9 cellular contexts compared by ENCODE assay signal in genomic region chr7:21767300-21767900, GRCh38.
DNase-seq lines count a peak whose midpoint lies in the region; ATAC-seq, FAIRE-seq and TF ChIP-seq lines count a peak whose summit lies in the region.
"Had no signal": no experiment of that assay in that cellular context is flagged by ENCODE, and none has a peak within 500 bp of the region (broad histone marks: within the 10 kb centered on the region; RNA-seq: fewer than 3 reads in every experiment).

No MANE protein-coding gene starts in this region.

- H3K23me2 ChIP-seq in H1 (ENCODE audit: low read depth, low read length) = no peaks in the 10 kb centered on the region

- no peaks in the 10 kb centered on the region for H3K79me1 ChIP-seq in H1 (ENCODE audit: low read depth, low read length)

- H3K36me3 Mint-ChIP-seq in mesothelial cell of epicardium = no peaks in the 10 kb centered on the region

- peaks cover 5% of the 10 kb centered on the region for H3K4me1 Mint-ChIP-seq in mesothelial cell of epicardium

- no peak overlapping the region for H3K4me3 Mint-ChIP-seq in mesothelial cell of epicardium

- H2BK120ac ChIP-seq in H1 (replicated peaks; ENCODE audit: low read depth, low read length) = no peak overlapping the region

- no peak overlapping the region for H2AFZ ChIP-seq in H1 (ENCODE audit: low read length)

- FAIRE-seq in H1 (lab: Jason Lieb, UNC) = peak; percentile 100
- FAIRE-seq: frontal cortex had no signal

- H3K27me3 ChIP-seq in H1 (replicated peaks in 1 of 4; ENCODE audit: control insufficient read depth in 3 of 4, extremely low read depth in 1 of 4, insufficient read depth in 3 of 4, low read length in 3 of 4) = no peaks in the 10 kb centered on the region

- H3K4me3 ChIP-seq in GM12864 (ENCODE audit: low read depth, low read length) (no peak overlapping the region), SK-N-MC (no peak overlapping the region), H1 (ENCODE audit: extremely low read depth in 1 of 4, insufficient read depth in 2 of 4, low read depth in 3 of 4, low read length in 4 of 4) (no peak overlapping the region)

- H3K23ac ChIP-seq in H1 (ENCODE audit: insufficient read length) = no peak overlapping the region

- H3K27ac ChIP-seq in SK-N-MC (no peak overlapping the region), H1 (ENCODE audit: low read depth, low read length) (no peak overlapping the region)

- TF ChIP-seq POLR2A in H1 (IDR thresholded peaks at IDR 0.05; ENCODE audit: control extremely low read depth in 1 of 2, low read depth in 2 of 2, low read length in 2 of 2) = no peak

- no peak for TF ChIP-seq EP300 in H1 (IDR thresholded peaks at IDR 0.05; ENCODE audit: borderline replicate concordance in 1 of 2, low read depth in 2 of 2, low read length in 2 of 2)

- H4K91ac ChIP-seq in H1 (replicated peaks; ENCODE audit: insufficient read length, low read length) = no peak overlapping the region

- H2AK5ac ChIP-seq in H1 (ENCODE audit: low read depth, low read length) = no peak overlapping the region

- no peaks in the 10 kb centered on the region for H4K20me1 ChIP-seq in H1 (replicated peaks in 1 of 2; ENCODE audit: control insufficient read depth in 1 of 2, insufficient read depth in 2 of 2, low read length in 2 of 2)

- peak overlapping the region; percentile 41 for H4K5ac ChIP-seq in H1 (ENCODE audit: insufficient read length, low read depth, low read length)

- no peaks in the 10 kb centered on the region for H3K9me3 Mint-ChIP-seq in mesothelial cell of epicardium

- peaks cover 0 to 14% (median 7%) of the 10 kb centered on the region in 4 experiments; a peak in 5 of 7 replicates for H3K4me1 ChIP-seq in H1 (replicated peaks in 1 of 4; ENCODE audit: control insufficient read depth in 3 of 4, insufficient read depth in 4 of 4, low read length in 3 of 4)

- no peak overlapping the region for H3K56ac ChIP-seq in H1 (replicated peaks; ENCODE audit: insufficient read length, low read depth, low read length)

- no peak overlapping the region for H3K4ac ChIP-seq in H1 (replicated peaks; ENCODE audit: insufficient read length, low read depth, low read length)

- POLR2A ChIA-PET in H1 (lab: Charles Lee; ENCODE audit: partially characterized antibody) = no interaction called here

- no peak overlapping the region for H3K4me2 ChIP-seq in H1 (ENCODE audit: insufficient read depth in 1 of 2, low read depth in 2 of 2, low read length in 2 of 2)

- no peak overlapping the region for H3K9ac ChIP-seq in SK-N-MC (ENCODE audit: insufficient read length)
- no peak overlapping the region for H3K9ac ChIP-seq in H1 (replicated peaks in 1 of 4; ENCODE audit: extremely low read depth in 1 of 4, low read depth in 3 of 4, low read length in 3 of 4)

- H3K79me2 ChIP-seq in H1 (ENCODE audit: control insufficient read depth in 1 of 2, insufficient read depth in 2 of 2, low read length in 2 of 2) = no peaks in the 10 kb centered on the region

- H3K27ac Mint-ChIP-seq in mesothelial cell of epicardium = no peak overlapping the region

- H3K36me3 ChIP-seq in SK-N-MC (ENCODE audit: insufficient read depth, low read length) (no peaks in the 10 kb centered on the region), H1 (ENCODE audit: control insufficient read depth in 2 of 4, insufficient read depth in 4 of 4, low read length in 3 of 4) (no peaks in the 10 kb centered on the region)

- H3K18ac ChIP-seq in H1 (ENCODE audit: extremely low read depth, low read length) = no peak overlapping the region

- peaks cover 51% of the 10 kb centered on the region for H3K27me3 Mint-ChIP-seq in mesothelial cell of epicardium (ENCODE audit: low read depth)

- peak overlapping the region; percentile 40; the same call in 1 of the 2 replicates for H2BK20ac ChIP-seq in H1 (ENCODE audit: low read length)

- DNase-seq in 8988T (peak; percentile 24), GM12864 (ENCODE audit: low read depth) (peak; percentile 58), NCI-H128 (lab: John Stamatoyannopoulos, UW; ENCODE audit: unreplicated experiment) (peak; percentile 81), SK-N-MC (ENCODE audit: low read depth, low spot score) (peak; percentile 8), H1 (ENCODE audit: low read depth in 1 of 2, low spot score in 2 of 2) (peak in 1 of 2 experiments; percentile 73), mesothelial cell of epicardium (ENCODE audit: low spot score in 2 of 2, unreplicated experiment in 2 of 2) (peak in 1 of 2 experiments; percentile 39)

- no peak overlapping the region for H2BK15ac ChIP-seq in H1 (ENCODE audit: low read length)

- no peak overlapping the region for H2BK5ac ChIP-seq in H1 (ENCODE audit: low read depth, low read length)

- 32% methylated on average over 6 of the region's 6 CpGs; no CpG with 5 or more reads in 1 of the 2 experiments for WGBS in H1 (ENCODE audit: extremely low coverage in 1 of 2, insufficient coverage in 1 of 2, insufficient read length in 1 of 2, insufficient replicate concordance in 2 of 2, low coverage in 1 of 2, low lambda C conversion rate in 2 of 2, missing lambda C conversion rate in 1 of 2), 2 experiments

- CTCF ChIA-PET in H1 (lab: Charles Lee; ENCODE audit: partially characterized antibody) = interaction anchor here (0.5 to 4.2 kb wide), 69 partner anchors 9 to 1116 kb away, joined by 3 to 47 read pairs (median 4); no protein-coding TSS in a partner anchor

- H2BK12ac ChIP-seq in H1 (ENCODE audit: low read depth, low read length) = peak overlapping the region; percentile 4; the same call in 1 of the 2 replicates

- no peak overlapping the region for H4K8ac ChIP-seq in H1 (ENCODE audit: extremely low read depth, insufficient read depth, low read length)

- no peak overlapping the region for H3K14ac ChIP-seq in H1 (ENCODE audit: insufficient read length)

- peak; percentile 100 for TF ChIP-seq RAD21 in H1 (IDR thresholded peaks at IDR 0.05 in 1 of 2, conservative IDR thresholded peaks at IDR 0.05 in 1 of 2; ENCODE audit: low read depth in 2 of 2, low read length in 2 of 2)

- TF ChIP-seq CTCF in GM12864 (IDR thresholded peaks at IDR 0.05; ENCODE audit: low read depth, low read length, missing control alignments) = peak; percentile 74
- peak; percentile 79 to 100 (median 98) for TF ChIP-seq CTCF in H1 (IDR thresholded peaks at IDR 0.05; ENCODE audit: control extremely low read depth in 1 of 3, insufficient read depth in 1 of 3, low read depth in 1 of 3, low read length in 3 of 3)
- TF ChIP-seq CTCF in mesothelial cell of epicardium (IDR thresholded peaks at IDR 0.05; ENCODE audit: unreplicated experiment) = peak; percentile 27

- peak; percentile 82 for ATAC-seq in HG02798 (IDR thresholded peaks at IDR 0.05; ENCODE audit: poor library complexity, unreplicated experiment)
- ATAC-seq in HG02763 (IDR thresholded peaks at IDR 0.05; ENCODE audit: unreplicated experiment) = no peak

- no peaks in the 10 kb centered on the region for H3K9me3 ChIP-seq in SK-N-MC (ENCODE audit: low read depth, low read length)
- no peaks in the 10 kb centered on the region for H3K9me3 ChIP-seq in H1 (ENCODE audit: insufficient read depth in 2 of 2, low read depth in 1 of 2, low read length in 1 of 2)

TF ChIP-seq in H1, 55 proteins besides CTCF, POLR2A, EP300 and RAD21:
- TF ChIP-seq MAX (IDR thresholded peaks at IDR 0.05) (0 out of 2 replicates have a peak, but pooled peaks have one; percentile 24), SIN3A (conservative IDR thresholded peaks at IDR 0.05 in 1 of 2, IDR thresholded peaks at IDR 0.05 in 1 of 2; ENCODE audit: low read depth in 1 of 2, low read length in 2 of 2) (0 out of 4 replicates have a peak, but pooled peaks of 1 of the 2 experiments have one; percentile 36), RXRA (IDR thresholded peaks at IDR 0.05; ENCODE audit: insufficient read depth, low read depth, low read length) (no peak)

Comparison
In these comparisons a context has a peak if more than half of its experiments do, and no peak if none do; other contexts are left out.
1. CTCF ChIP-seq: peak in every context shown above with its lines; median percentile 98 in H1; 74 in GM12864; 27 in mesothelial cell of epicardium.